Comparison of ENCODE assay signal across 22 cellular contexts in the genomic region with DNA sequence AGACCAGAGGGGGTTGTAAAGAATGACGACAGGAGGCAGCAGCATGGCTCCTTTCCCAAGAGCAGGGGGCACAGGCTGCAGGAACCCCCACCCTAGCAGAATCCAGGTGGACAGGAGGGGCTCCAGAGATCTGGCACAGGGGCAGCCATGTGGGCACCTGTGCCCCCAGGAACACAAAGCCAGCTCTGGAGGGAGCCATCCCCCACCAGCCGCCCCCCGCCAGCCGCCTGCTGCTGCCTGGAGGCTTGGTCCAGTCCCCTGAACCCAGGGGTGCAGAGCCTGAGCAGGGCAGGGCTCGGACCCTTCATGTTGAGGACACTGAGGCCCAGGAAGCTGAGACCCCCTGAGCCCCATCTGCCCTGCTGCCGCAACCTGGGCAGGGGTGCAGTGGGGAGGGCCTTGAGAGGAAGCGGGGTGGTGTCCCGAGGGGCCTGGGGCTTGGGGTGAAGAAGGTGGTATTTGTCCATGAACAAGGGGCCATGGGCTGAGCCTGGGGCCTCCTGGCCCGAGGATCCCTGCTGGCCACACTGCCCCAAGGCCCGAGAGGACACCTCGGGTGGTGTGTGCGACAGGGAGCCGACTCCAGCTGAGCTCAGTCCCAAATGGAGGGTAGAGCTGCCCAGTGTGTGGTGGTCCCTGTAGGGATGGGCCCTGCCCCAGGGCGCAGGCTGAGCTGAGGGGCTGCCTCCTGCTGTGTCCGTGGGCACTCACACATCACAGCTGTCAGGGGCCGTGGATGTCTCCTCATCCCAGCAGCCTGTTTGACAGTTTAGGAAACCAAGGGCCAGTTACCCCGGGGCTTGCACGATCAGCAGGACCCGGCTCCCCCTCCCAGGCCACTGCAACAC. TPM values are rescaled to one million over a fixed set of nuclear protein-coding genes. Genes with fewer than 3 reads are reported as not detected.
DNase-seq lines count a peak whose midpoint lies in the region; ATAC-seq and TF ChIP-seq lines count a peak whose summit lies in the region.
"Had no signal": no experiment of that assay in that cellular context is flagged by ENCODE, and none has a peak within 500 bp of the region (broad histone marks: within the 10 kb centered on the region; RNA-seq: fewer than 3 reads in every experiment).

No MANE protein-coding gene starts in this region.

- no peak overlapping the region for H2AK5ac ChIP-seq in mesendoderm (ENCODE audit: low read length)

- TF ChIP-seq POLR2A in tibial nerve (IDR thresholded peaks at IDR 0.05) (no peak), GM18505 (IDR thresholded peaks at IDR 0.05; ENCODE audit: borderline replicate concordance, extremely low read depth, insufficient read depth, insufficient read length) (no peak)

- TF ChIP-seq EP300 in tibial nerve (IDR thresholded peaks at IDR 0.05): no peak

- no peaks in the 10 kb centered on the region for H3K27me3 ChIP-seq in mesendoderm (ENCODE audit: insufficient read depth, low read length, poor library complexity)
- no peaks in the 10 kb centered on the region for H3K27me3 ChIP-seq in tibial nerve

- H3K36me3 ChIP-seq in mesendoderm (ENCODE audit: control insufficient read depth, insufficient read depth, low read length) (no peaks in the 10 kb centered on the region), tibial nerve (no peaks in the 10 kb centered on the region)
- H3K36me3 ChIP-seq: brain microvascular endothelial cell had no signal

- H3K18ac ChIP-seq in mesendoderm (ENCODE audit: low read length): no peak overlapping the region

- no peaks in the 10 kb centered on the region for H3K9me3 Mint-ChIP-seq in brain
- H3K9me3 Mint-ChIP-seq in stimulated activated memory B cell treated with anti-CD40 and anti-IgM and Interleukin-4, amounts not matched to agents 10 μg/mL and 1 μg/mL and 100 μg/mL, for 72 hours: no peaks in the 10 kb centered on the region
- H3K9me3 Mint-ChIP-seq: activated B cell treated with CpG ODN at 0.5 μM for 24 hours; activated naive CD8-positive, alpha-beta T cell treated with anti-CD3 and anti-CD28 coated beads for 36 hours had no signal

- no CpG with 5 or more reads among the region's 19 CpGs for WGBS in mesendoderm (ENCODE audit: extremely low coverage, insufficient coverage, low lambda C conversion rate)
- WGBS in tibial nerve, 2 donors: 95 to 97% methylated on average over 12 to 18 of the region's 19 CpGs

- H3K56ac ChIP-seq in mesendoderm (ENCODE audit: low read length): peak overlapping the region; percentile 25

- H3K79me1 ChIP-seq in mesendoderm (ENCODE audit: low read length): no peaks in the 10 kb centered on the region

- no peak overlapping the region for H2BK15ac ChIP-seq in mesendoderm (replicated peaks; ENCODE audit: low read depth)

- no peak for TF ChIP-seq CTCF in brain (conservative IDR thresholded peaks at IDR 0.05)
- no peak for TF ChIP-seq CTCF in tibial nerve (IDR thresholded peaks at IDR 0.05)

- ATAC-seq in Right ventricle myocardium inferior: no peak
- no peak for ATAC-seq in GM18505 (IDR thresholded peaks at IDR 0.05; ENCODE audit: unreplicated experiment)
- no peak for ATAC-seq in stimulated activated memory B cell treated with anti-CD40 and anti-IgM and Interleukin-4, amounts not matched to agents 10 μg/mL and 1 μg/mL and 100 μg/mL, for 72 hours
- ATAC-seq: GM12878 had no signal

- H3K27me3 Mint-ChIP-seq in brain: peaks cover 7% of the 10 kb centered on the region
- H3K27me3 Mint-ChIP-seq in stimulated activated memory B cell treated with anti-CD40 and anti-IgM and Interleukin-4, amounts not matched to agents 10 μg/mL and 1 μg/mL and 100 μg/mL, for 72 hours: peaks cover 52% of the 10 kb centered on the region
- H3K27me3 Mint-ChIP-seq: activated naive CD8-positive, alpha-beta T cell treated with anti-CD3 and anti-CD28 coated beads for 36 hours had no signal

- H3K79me2 ChIP-seq in mesendoderm (ENCODE audit: control insufficient read depth, insufficient read depth, low read length): no peaks in the 10 kb centered on the region
- H3K79me2 ChIP-seq: hepatocyte had no signal

- H3K4me3 Mint-ChIP-seq in brain: no peak overlapping the region
- H3K4me3 Mint-ChIP-seq in stimulated activated memory B cell treated with anti-CD40 and anti-IgM and Interleukin-4, amounts not matched to agents 10 μg/mL and 1 μg/mL and 100 μg/mL, for 72 hours: no peak overlapping the region
- H3K4me3 Mint-ChIP-seq: activated B cell treated with CpG ODN at 0.5 μM for 24 hours; activated naive CD8-positive, alpha-beta T cell treated with anti-CD3 and anti-CD28 coated beads for 36 hours had no signal

- H3K4me1 ChIP-seq in mesendoderm (ENCODE audit: control insufficient read depth, low read depth, low read length) (no peaks in the 10 kb centered on the region), tibial nerve (peaks cover 5 to 100% (median 67%) of the 10 kb centered on the region in 4 donors)
- H3K4me1 ChIP-seq: Caco-2 had no signal

- no peak overlapping the region for H3K23ac ChIP-seq in mesendoderm (ENCODE audit: low read length)

- peak; percentile 71 for DNase-seq in cardiac septum (ENCODE audit: low spot score)
- no peak for DNase-seq in Right ventricle myocardium inferior (ENCODE audit: missing footprints)
- DNase-seq in mesendoderm: no peak
- peak; percentile 3 to 9 for DNase-seq in tibial nerve (ENCODE audit: low spot score in 2 of 2)
- no peak for DNase-seq in AG08396 (ENCODE audit: low spot score)
- DNase-seq: activated B cell treated with CpG ODN at 0.5 μM for 24 hours; activated naive CD8-positive, alpha-beta T cell treated with anti-CD3 and anti-CD28 coated beads for 36 hours; brain microvascular endothelial cell; Caco-2; KG1; kidney glomerular epithelial cell; NCI-H1105; stimulated activated CD4-positive, alpha-beta T cell treated with anti-CD3 and anti-CD28 coated beads, Interleukin-15, amount 100 ng/mL, for 24 hours; T-helper 2 cell had no signal

- H3K4me3 ChIP-seq in mesendoderm (ENCODE audit: low read length): no peak overlapping the region
- no peak overlapping the region for H3K4me3 ChIP-seq in tibial nerve
- H3K4me3 ChIP-seq: GM12878, GM23248, hepatocyte had no signal

- H3K9ac ChIP-seq in mesendoderm (ENCODE audit: low read length): no peak overlapping the region

- no peak overlapping the region for H2BK5ac ChIP-seq in mesendoderm (ENCODE audit: low read length)

- no peaks in the 10 kb centered on the region for H3K36me3 Mint-ChIP-seq in brain
- no peaks in the 10 kb centered on the region for H3K36me3 Mint-ChIP-seq in stimulated activated memory B cell treated with anti-CD40 and anti-IgM and Interleukin-4, amounts not matched to agents 10 μg/mL and 1 μg/mL and 100 μg/mL, for 72 hours
- H3K36me3 Mint-ChIP-seq: activated naive CD8-positive, alpha-beta T cell treated with anti-CD3 and anti-CD28 coated beads for 36 hours had no signal

- H3K4me2 ChIP-seq in mesendoderm (ENCODE audit: low read length): no peak overlapping the region
- H3K4me2 ChIP-seq: hepatocyte had no signal

- H2BK120ac ChIP-seq in mesendoderm (ENCODE audit: low read depth, low read length): no peak overlapping the region

- intact Hi-C loops in cardiac septum (cut with DNase I): no loop called here
- intact Hi-C loops in Right ventricle myocardium inferior (cut with DNase I): no loop called here

- no peaks in the 10 kb centered on the region for H3K9me3 ChIP-seq in tibial nerve
- H3K9me3 ChIP-seq: Caco-2 had no signal

- peak overlapping the region in 4 of 5 experiments; percentile 31 to 80 (median 58) for H3K27ac Mint-ChIP-seq in brain
- no peak overlapping the region for H3K27ac Mint-ChIP-seq in stimulated activated memory B cell treated with anti-CD40 and anti-IgM and Interleukin-4, amounts not matched to agents 10 μg/mL and 1 μg/mL and 100 μg/mL, for 72 hours
- H3K27ac Mint-ChIP-seq: activated B cell treated with CpG ODN at 0.5 μM for 24 hours; activated naive CD8-positive, alpha-beta T cell treated with anti-CD3 and anti-CD28 coated beads for 36 hours had no signal

- H3K27ac ChIP-seq in mesendoderm (ENCODE audit: low read depth, low read length): no peak overlapping the region
- H3K27ac ChIP-seq in tibial nerve: peak overlapping the region in 3 of 4 donors; percentile 45 to 83 (median 80)
- H3K27ac ChIP-seq: brain microvascular endothelial cell, GM23248 had no signal

- H3K4ac ChIP-seq in mesendoderm (ENCODE audit: low read depth, low read length): no peak overlapping the region

- no peak overlapping the region for H4K8ac ChIP-seq in mesendoderm (ENCODE audit: low read depth, low read length)

- H3K4me1 Mint-ChIP-seq in brain: peaks cover 46% of the 10 kb centered on the region
- H3K4me1 Mint-ChIP-seq in stimulated activated memory B cell treated with anti-CD40 and anti-IgM and Interleukin-4, amounts not matched to agents 10 μg/mL and 1 μg/mL and 100 μg/mL, for 72 hours: no peaks in the 10 kb centered on the region
- H3K4me1 Mint-ChIP-seq: activated B cell treated with CpG ODN at 0.5 μM for 24 hours; activated naive CD8-positive, alpha-beta T cell treated with anti-CD3 and anti-CD28 coated beads for 36 hours had no signal

- H4K5ac ChIP-seq in mesendoderm (ENCODE audit: low read length): no peak overlapping the region

RNA-seq across cellular contexts. Expression of a gene that starts 39.8 kb away (rescaled TPM):
- total RNA-seq in cardiac septum (9.7 TPM), Right ventricle myocardium inferior (6.7 TPM), tibial nerve (100 to 1,000 TPM; 116 to 226 (median 141) TPM)
- polyA plus RNA-seq in brain (ENCODE audit: insufficient read depth, low read depth, low replicate concordance): 3.6 TPM
- polyA plus RNA-seq in mesendoderm (2013, experiment 1 of 2): 0.17 TPM
- polyA plus RNA-seq in mesendoderm (2013, experiment 2 of 2): 0.21 TPM
- total RNA-seq: Caco-2 had no signal

RNA-seq across cellular contexts. Expression of a gene that starts 52.5 kb away (rescaled TPM):
- total RNA-seq in cardiac septum: not detected
- not detected for total RNA-seq in Right ventricle myocardium inferior
- not detected for polyA plus RNA-seq in brain (ENCODE audit: insufficient read depth, low read depth, low replicate concordance)
- polyA plus RNA-seq in mesendoderm (2013, experiment 1 of 2): not detected
- not detected for polyA plus RNA-seq in mesendoderm (2013, experiment 2 of 2)
- total RNA-seq in tibial nerve: 1 to 10 TPM in 1 of 4 donors, under 1 TPM in 1, not detected in 2; 0.44 to 1.2 TPM
- total RNA-seq: activated B cell treated with CpG ODN at 0.5 μM for 24 hours; activated naive CD8-positive, alpha-beta T cell treated with anti-CD3 and anti-CD28 coated beads for 36 hours; Caco-2; G401; GM12878; pulmonary artery endothelial cell had no signal
- polyA plus RNA-seq: GM12878, GM23248 had no signal

Comparison
In these comparisons a context has a peak if more than half of its experiments do, and no peak if none do; other contexts are left out.
1. DNase-seq: peak in cardiac septum (single experiment) and tibial nerve (2 of 2); none in Right ventricle myocardium inferior (single experiment), mesendoderm (single experiment) and AG08396 (single experiment).
2. RNA of a gene that starts 39.8 kb away (total RNA-seq): 116 to 226 TPM in tibial nerve; 9.7 TPM in cardiac septum (single experiment) and 6.7 TPM in Right ventricle myocardium inferior (single experiment); every median in the first group is over 10 times any median in the second.